1 cellular context compared by ENCODE assay signal in the genomic region with DNA sequence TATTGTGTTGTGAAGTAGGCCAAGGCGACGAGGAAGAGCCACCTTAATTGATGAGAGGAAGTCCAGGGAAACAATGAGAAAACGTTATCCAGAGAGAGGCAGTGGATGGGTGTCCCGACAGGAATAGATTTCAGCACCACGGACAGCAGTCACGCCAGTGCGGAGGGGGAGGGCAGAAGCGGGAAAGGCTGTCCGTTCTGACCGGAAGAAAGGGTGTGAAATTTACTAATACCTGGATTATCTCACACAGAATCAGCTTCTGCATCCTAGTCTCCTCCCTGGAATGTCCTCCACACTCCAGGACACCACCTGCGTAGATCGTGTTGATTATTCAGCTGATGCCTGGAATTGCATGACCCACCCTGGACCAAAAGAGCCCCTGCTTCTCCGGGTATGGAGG.
A peak's percentile ranks its signal among the peaks of the same experiment; 100 is the strongest.
TF ChIP-seq lines count a peak whose summit lies in the region.

No MANE protein-coding gene starts in this region.

TF ChIP-seq in A549, 52 proteins besides CTCF, POLR2A, EP300 and RAD21 (continued from another document):
- TF ChIP-seq, protein P1, sequence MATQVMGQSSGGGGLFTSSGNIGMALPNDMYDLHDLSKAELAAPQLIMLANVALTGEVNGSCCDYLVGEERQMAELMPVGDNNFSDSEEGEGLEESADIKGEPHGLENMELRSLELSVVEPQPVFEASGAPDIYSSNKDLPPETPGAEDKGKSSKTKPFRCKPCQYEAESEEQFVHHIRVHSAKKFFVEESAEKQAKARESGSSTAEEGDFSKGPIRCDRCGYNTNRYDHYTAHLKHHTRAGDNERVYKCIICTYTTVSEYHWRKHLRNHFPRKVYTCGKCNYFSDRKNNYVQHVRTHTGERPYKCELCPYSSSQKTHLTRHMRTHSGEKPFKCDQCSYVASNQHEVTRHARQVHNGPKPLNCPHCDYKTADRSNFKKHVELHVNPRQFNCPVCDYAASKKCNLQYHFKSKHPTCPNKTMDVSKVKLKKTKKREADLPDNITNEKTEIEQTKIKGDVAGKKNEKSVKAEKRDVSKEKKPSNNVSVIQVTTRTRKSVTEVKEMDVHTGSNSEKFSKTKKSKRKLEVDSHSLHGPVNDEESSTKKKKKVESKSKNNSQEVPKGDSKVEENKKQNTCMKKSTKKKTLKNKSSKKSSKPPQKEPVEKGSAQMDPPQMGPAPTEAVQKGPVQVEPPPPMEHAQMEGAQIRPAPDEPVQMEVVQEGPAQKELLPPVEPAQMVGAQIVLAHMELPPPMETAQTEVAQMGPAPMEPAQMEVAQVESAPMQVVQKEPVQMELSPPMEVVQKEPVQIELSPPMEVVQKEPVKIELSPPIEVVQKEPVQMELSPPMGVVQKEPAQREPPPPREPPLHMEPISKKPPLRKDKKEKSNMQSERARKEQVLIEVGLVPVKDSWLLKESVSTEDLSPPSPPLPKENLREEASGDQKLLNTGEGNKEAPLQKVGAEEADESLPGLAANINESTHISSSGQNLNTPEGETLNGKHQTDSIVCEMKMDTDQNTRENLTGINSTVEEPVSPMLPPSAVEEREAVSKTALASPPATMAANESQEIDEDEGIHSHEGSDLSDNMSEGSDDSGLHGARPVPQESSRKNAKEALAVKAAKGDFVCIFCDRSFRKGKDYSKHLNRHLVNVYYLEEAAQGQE (IDR thresholded peaks at IDR 0.05): peak; percentile 98
- TF ChIP-seq ZFP36 (IDR thresholded peaks at IDR 0.05; ENCODE audit: borderline replicate concordance, partially characterized antibody) (no peak), FOSB (CRISPR knock-in tag; IDR thresholded peaks at IDR 0.05) (no peak), HOXB13 (CRISPR knock-in tag; IDR thresholded peaks at IDR 0.05; ENCODE audit: low read depth) (no peak), CHD2 (IDR thresholded peaks at IDR 0.05; ENCODE audit: low read length, partially characterized antibody) (no peak), RCOR1 (IDR thresholded peaks at IDR 0.05; ENCODE audit: low read depth, low read length) (no peak)
